Comparison of ENCODE assay signal across 11 cellular contexts in genomic region chr17:78875738-78876597, GRCh38. TPM values are rescaled to one million over a fixed set of nuclear protein-coding genes. Genes with fewer than 3 reads are reported as not detected.
A peak's percentile ranks its signal among the peaks of the same experiment; 100 is the strongest.
DNase-seq lines count a peak whose midpoint lies in the region; TF ChIP-seq lines count a peak whose summit lies in the region.
"Had no signal": no experiment of that assay in that cellular context is flagged by ENCODE, and none has a peak within 500 bp of the region (broad histone marks: within the 10 kb centered on the region; RNA-seq: fewer than 3 reads in every experiment).

No MANE protein-coding gene starts in this region.

- H3K36me3 Mint-ChIP-seq in activated CD4-positive, alpha-beta T cell treated with anti-CD3 and anti-CD28 coated beads, Interleukin-2, amount 10 ng/mL, durations not matched to agents 24 days and 14 days (ENCODE audit: low read depth), result no peaks in the 10 kb centered on the region

- H3K4me1 Mint-ChIP-seq in activated CD4-positive, alpha-beta T cell treated with anti-CD3 and anti-CD28 coated beads, Interleukin-2, amount 10 ng/mL, durations not matched to agents 24 days and 14 days, result peaks cover 14% of the 10 kb centered on the region

- no peaks in the 10 kb centered on the region for H3K9me3 ChIP-seq in HEK293 (ENCODE audit: control insufficient read depth, insufficient read depth, low read depth, low read length)
- no peaks in the 10 kb centered on the region for H3K9me3 ChIP-seq in WERI-Rb-1 (ENCODE audit: severe bottlenecking)
- no peaks in the 10 kb centered on the region for H3K9me3 ChIP-seq in right atrium auricular region
- H3K9me3 ChIP-seq in stomach, result no peaks in the 10 kb centered on the region

- DNase-seq in WERI-Rb-1 (peak; percentile 71), right atrium auricular region (ENCODE audit: low spot score) (no peak), stomach (no peak), HEK293T (ENCODE audit: extremely low spot score) (no peak)
- no peak for DNase-seq in activated CD4-positive, alpha-beta T cell treated with anti-CD3 and anti-CD28 coated beads, Interleukin-2, amount 10 ng/mL, durations not matched to agents 24 days and 14 days
- DNase-seq in activated naive CD4-positive, alpha-beta T cell treated with anti-CD3 and anti-CD28 coated beads, Interleukin-2, amount 50 U/mL, for 16 hours, result no peak
- no peak for DNase-seq in central memory CD4-positive, alpha-beta T cell
- DNase-seq: KG1 had no signal

- H3K27ac ChIP-seq in HEK293 (ENCODE audit: extremely low read depth, low read depth, low read length) (no peak overlapping the region), WERI-Rb-1 (peak overlapping the region; percentile 84), right atrium auricular region (peak overlapping the region; percentile 8 to 61), stomach (peak overlapping the region in 4 of 5 donors; percentile 61 to 93 (median 70))
- H3K27ac ChIP-seq: epithelial cell of prostate had no signal

- H3K27me3 Mint-ChIP-seq in activated CD4-positive, alpha-beta T cell treated with anti-CD3 and anti-CD28 coated beads, Interleukin-2, amount 10 ng/mL, durations not matched to agents 24 days and 14 days, result peaks cover 9% of the 10 kb centered on the region

- H3K27ac Mint-ChIP-seq in activated CD4-positive, alpha-beta T cell treated with anti-CD3 and anti-CD28 coated beads, Interleukin-2, amount 10 ng/mL, durations not matched to agents 24 days and 14 days, result no peak overlapping the region

- no peaks in the 10 kb centered on the region for H3K27me3 ChIP-seq in WERI-Rb-1 (ENCODE audit: insufficient read depth, low read depth, severe bottlenecking)
- H3K27me3 ChIP-seq in right atrium auricular region, result no peaks in the 10 kb centered on the region
- H3K27me3 ChIP-seq in stomach, result no peaks in the 10 kb centered on the region

- H3K4me1 ChIP-seq in HEK293 (ENCODE audit: control insufficient read depth, insufficient read depth, low read length) (peaks cover 14% of the 10 kb centered on the region), right atrium auricular region (peaks cover 0 to 71% of the 10 kb centered on the region in 2 donors), stomach (peaks cover 30 to 79% (median 64%) of the 10 kb centered on the region in 4 donors)

- CTCF ChIA-PET in HEK293 (lab: Yijun Ruan, JAX), result interaction anchor here (0.6 to 4.7 kb wide), 6 partner anchors 10 to 516 kb away, joined by 3 to 41 read pairs (median 3); no protein-coding TSS in a partner anchor
- CTCF ChIA-PET in HEK293T (lab: Yijun Ruan, JAX), result interaction anchor here (1.9 kb wide), 1 partner anchor 10 kb away, joined by 7 read pairs; no protein-coding TSS in a partner anchor

- no peaks in the 10 kb centered on the region for H3K9me3 Mint-ChIP-seq in activated CD4-positive, alpha-beta T cell treated with anti-CD3 and anti-CD28 coated beads, Interleukin-2, amount 10 ng/mL, durations not matched to agents 24 days and 14 days

- POLR2A ChIA-PET in HEK293 (lab: Yijun Ruan, JAX), result interaction anchor here (0.6 kb wide), 1 partner anchor 22 kb away, joined by 3 read pairs; no protein-coding TSS in a partner anchor
- POLR2A ChIA-PET in HEK293T (lab: Yijun Ruan, JAX), result interaction anchor here (1.1 to 3.3 kb wide), 2 partner anchors 22 to 35 kb away, joined by 3 to 9 read pairs; partner anchors contain the start of gene USP36

- H3K36me3 ChIP-seq in HEK293 (ENCODE audit: control insufficient read depth in 2 of 2, insufficient read depth in 1 of 2, low read length in 2 of 2), result peaks cover 0 to 8% of the 10 kb centered on the region in 2 experiments; a peak in 2 of 3 replicates
- peaks cover 19% of the 10 kb centered on the region for H3K36me3 ChIP-seq in WERI-Rb-1
- peaks cover 14% of the 10 kb centered on the region for H3K36me3 ChIP-seq in right atrium auricular region
- peaks cover 5 to 27% (median 24%) of the 10 kb centered on the region in 4 donors for H3K36me3 ChIP-seq in stomach

- no peak overlapping the region for H3K4me3 Mint-ChIP-seq in activated CD4-positive, alpha-beta T cell treated with anti-CD3 and anti-CD28 coated beads, Interleukin-2, amount 10 ng/mL, durations not matched to agents 24 days and 14 days

- H3K4me3 ChIP-seq in HEK293 (ENCODE audit: low read depth, low read length) (no peak overlapping the region), WERI-Rb-1 (ENCODE audit: low read depth, low read length) (no peak overlapping the region), right atrium auricular region (no peak overlapping the region), stomach (no peak overlapping the region)

- TF ChIP-seq CTCF in HEK293 (tag by site-specific recombination; IDR thresholded peaks at IDR 0.05), result no peak
- no peak for TF ChIP-seq CTCF in WERI-Rb-1 (IDR thresholded peaks at IDR 0.05; ENCODE audit: low read depth, low read length)
- TF ChIP-seq CTCF in right atrium auricular region (IDR thresholded peaks at IDR 0.05), result no peak
- TF ChIP-seq CTCF in stomach (IDR thresholded peaks at IDR 0.05), result no peak

- TF ChIP-seq POLR2A in stomach (IDR thresholded peaks at IDR 0.05), result no peak

- no peak for TF ChIP-seq EP300 in stomach (IDR thresholded peaks at IDR 0.05)

- WGBS in stomach, 5 donors, result 38 to 87% (median 78%) methylated on average over 12 to 14 of the region's 14 CpGs

- intact Hi-C loops in stomach (cut with DNase I; ENCODE audit: low total_unique reads), result no loop called here
- intact Hi-C loops in activated CD4-positive, alpha-beta T cell treated with anti-CD3 and anti-CD28 coated beads, Interleukin-2, amount 10 ng/mL, durations not matched to agents 24 days and 14 days (cut with micrococcal nuclease), result no loop called here

TF ChIP-seq in HEK293, 187 proteins besides CTCF, POLR2A, EP300 and RAD21 (continues in another document):
- no peak for TF ChIP-seq ZNF148 (tag by site-specific recombination; IDR thresholded peaks at IDR 0.05; ENCODE audit: borderline replicate concordance)
- TF ChIP-seq SCRT1 (tag by site-specific recombination; IDR thresholded peaks at IDR 0.05; ENCODE audit: borderline replicate concordance), result peak; percentile 76; the same call in 1 of the 2 replicates
- peak; percentile 94 for TF ChIP-seq SCRT2 (tag by site-specific recombination; IDR thresholded peaks at IDR 0.05)
- no peak for TF ChIP-seq ZNF600 (tag by site-specific recombination; IDR thresholded peaks at IDR 0.05)

TF ChIP-seq in HEK293T, 16 proteins besides CTCF, POLR2A, EP300 and RAD21:
- no peak for TF ChIP-seq ELF4 (IDR thresholded peaks at IDR 0.05)
- TF ChIP-seq L3MBTL2 (conservative IDR thresholded peaks at IDR 0.05), result no peak
- TF ChIP-seq ZNF384 (IDR thresholded peaks at IDR 0.05), result no peak
- no peak for TF ChIP-seq FOXM1 (IDR thresholded peaks at IDR 0.05; ENCODE audit: borderline replicate concordance)
- TF ChIP-seq SUZ12 (IDR thresholded peaks at IDR 0.05), result no peak
- no peak for TF ChIP-seq BHLHE40 (IDR thresholded peaks at IDR 0.05; ENCODE audit: borderline replicate concordance)
- no peak for TF ChIP-seq LEF1 (IDR thresholded peaks at IDR 0.05; ENCODE audit: borderline replicate concordance)
- no peak for TF ChIP-seq PKNOX1 (IDR thresholded peaks at IDR 0.05)
- no peak for TF ChIP-seq NFRKB (IDR thresholded peaks at IDR 0.05)
- TF ChIP-seq SP1 (IDR thresholded peaks at IDR 0.05), result no peak
- TF ChIP-seq TARDBP (IDR thresholded peaks at IDR 0.05), result no peak
- no peak for TF ChIP-seq FOXA1 (IDR thresholded peaks at IDR 0.05)
- TF ChIP-seq ARNT (IDR thresholded peaks at IDR 0.05), result no peak
- no peak for TF ChIP-seq FOXK2 (IDR thresholded peaks at IDR 0.05)
- no peak for TF ChIP-seq HDGF (IDR thresholded peaks at IDR 0.05; ENCODE audit: borderline replicate concordance)
- no peak for TF ChIP-seq CTBP1 (IDR thresholded peaks at IDR 0.05; ENCODE audit: borderline replicate concordance)

RNA-seq across cellular contexts. Expression of gene CEP295NL, which starts 27.0 kb away (rescaled TPM):
- total RNA-seq in right atrium auricular region (1 to 10 TPM in 1 of 2 donors, under 1 TPM in 1; 0.83 to 1.1 TPM), stomach (10 to 100 TPM in 2 of 5 donors, 1 to 10 TPM in 3; 4.2 to 23.9 (median 7.1) TPM)
- under 1 TPM in 2 of 3 donors, not detected in 1; 0.31 to 0.40 TPM for polyA plus RNA-seq in stomach
- 0.56 TPM in 1 of 2 replicates, not detected in the other for total RNA-seq in activated CD4-positive, alpha-beta T cell treated with anti-CD3 and anti-CD28 coated beads, Interleukin-2, amount 10 ng/mL, durations not matched to agents 24 days and 14 days
- polyA plus RNA-seq: neural cell had no signal

RNA-seq across cellular contexts. Expression of gene USP36, which starts 35.4 kb away (rescaled TPM):
- 10 to 100 TPM; 15.4 to 18.1 TPM for total RNA-seq in right atrium auricular region
- 100 to 1,000 TPM in 1 of 5 donors, 10 to 100 TPM in 4; 33.3 to 106 (median 42.0) TPM for total RNA-seq in stomach
- 10 to 100 TPM; 14.2 to 20.9 (median 15.3) TPM for polyA plus RNA-seq in stomach
- total RNA-seq in activated CD4-positive, alpha-beta T cell treated with anti-CD3 and anti-CD28 coated beads, Interleukin-2, amount 10 ng/mL, durations not matched to agents 24 days and 14 days, result 128 TPM in 2 replicates

RNA-seq across cellular contexts. Expression of gene TIMP2, which starts 49.2 kb away (rescaled TPM):
- total RNA-seq in right atrium auricular region (100 to 1,000 TPM in 1 of 2 donors, 10 to 100 TPM in 1; 99.1 to 158 TPM), stomach (10 to 100 TPM; 37.4 to 100.0 (median 66.1) TPM)
- 10 to 100 TPM; 20.9 to 34.4 (median 29.4) TPM for polyA plus RNA-seq in stomach
- total RNA-seq in activated CD4-positive, alpha-beta T cell treated with anti-CD3 and anti-CD28 coated beads, Interleukin-2, amount 10 ng/mL, durations not matched to agents 24 days and 14 days, result 0.54 and 0.64 TPM in 2 replicates

Comparison
In these comparisons a context has a peak if more than half of its experiments do, and no peak if none do; other contexts are left out.
1. RNA of gene TIMP2, which starts 49.2 kb away (total RNA-seq): 99.1 to 158 TPM in right atrium auricular region and 37.4 to 100.0 TPM in stomach; 0.54 to 0.64 TPM in activated CD4-positive, alpha-beta T cell treated with anti-CD3 and anti-CD28 coated beads, Interleukin-2, amount 10 ng/mL, durations not matched to agents 24 days and 14 days; every median in the first group is over 10 times any median in the second.